In the genomic region with DNA sequence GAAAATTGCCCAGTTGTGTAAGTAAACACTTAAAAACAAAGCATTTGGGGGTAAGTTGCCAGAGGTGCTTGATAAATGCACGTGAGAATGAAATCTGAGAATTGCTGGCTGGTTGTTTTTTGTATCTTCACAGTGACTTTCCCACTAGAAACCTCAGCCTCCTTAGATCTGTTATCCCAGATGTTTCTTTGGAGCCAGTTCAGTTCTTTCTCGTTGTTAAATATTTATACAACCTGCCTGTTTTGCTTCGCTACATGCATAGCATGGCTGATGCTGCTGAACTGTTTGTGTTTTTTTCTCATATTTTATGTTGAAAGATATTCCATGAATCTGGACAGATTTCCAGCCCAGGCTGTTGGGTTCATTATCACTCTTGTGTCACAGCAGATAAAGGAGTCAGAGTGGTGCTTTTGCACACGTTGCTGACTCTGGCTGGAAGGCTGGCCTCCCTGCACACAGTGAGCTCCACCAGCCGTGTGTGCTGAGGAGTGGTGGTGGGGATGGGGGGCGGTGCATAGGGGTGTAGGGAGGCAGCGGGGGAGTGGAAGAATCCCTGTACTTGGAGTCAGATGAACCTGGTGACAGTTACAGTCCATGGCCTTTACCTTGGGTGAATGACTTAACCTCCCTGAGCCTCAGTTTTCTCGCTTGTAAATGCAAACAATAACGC, we compare ENCODE assay signal across 22 cellular contexts.
DNase-seq lines count a peak whose midpoint lies in the region; ATAC-seq and TF ChIP-seq lines count a peak whose summit lies in the region.
"Had no signal": no experiment of that assay in that cellular context is flagged by ENCODE, and none has a peak within 500 bp of the region (broad histone marks: within the 10 kb centered on the region; RNA-seq: fewer than 3 reads in every experiment).

No MANE protein-coding gene starts in this region.

- no peak overlapping the region for H3K4me3 ChIP-seq in lower lobe of right lung
- H3K4me3 ChIP-seq in upper lobe of left lung: no peak overlapping the region
- H3K4me3 ChIP-seq in stomach: no peak overlapping the region
- H3K4me3 ChIP-seq: body of pancreas, coronary artery, gastrocnemius medialis, transverse colon had no signal

- H3K27me3 ChIP-seq in lower lobe of right lung (ENCODE audit: low read depth) (no peaks in the 10 kb centered on the region), upper lobe of left lung (no peaks in the 10 kb centered on the region), stomach (no peaks in the 10 kb centered on the region)
- H3K27me3 ChIP-seq: body of pancreas, gastrocnemius medialis, neutrophil, transverse colon had no signal

- no peak for TF ChIP-seq EP300 in upper lobe of left lung (IDR thresholded peaks at IDR 0.05)
- TF ChIP-seq EP300 in stomach (IDR thresholded peaks at IDR 0.05): no peak

- H3K27me3 Mint-ChIP-seq in chondrocyte (ENCODE audit: low read depth): no peaks in the 10 kb centered on the region

- intact Hi-C loops in lower lobe of right lung (cut with DNase I) (no loop called here), stomach (cut with DNase I; ENCODE audit: low total_unique reads) (no loop called here)

- whole genome bisulfite sequencing in upper lobe of left lung, 2 donors: 66 to 69% methylated on average over 9 of the region's 9 CpGs
- 43 to 59% (median 51%) methylated on average over 9 of the region's 9 CpGs for WGBS in stomach, 5 donors

- H3K4me1 ChIP-seq in lower lobe of right lung (peaks cover 46% of the 10 kb centered on the region), upper lobe of left lung (peaks cover 5 to 22% (median 11%) of the 10 kb centered on the region in 4 donors), stomach (peaks cover 6 to 42% (median 22%) of the 10 kb centered on the region in 4 donors)

- DNase-seq in NCI-H1417 (lab: John Stamatoyannopoulos, UW) (peak in 2 of 3 experiments; percentile 25 to 45), NCI-H1417 treated with DMSO at 0.1 percent for 48 hours (lab: John Stamatoyannopoulos, UW) (no peak), chondrocyte (ENCODE audit: low spot score) (no peak), lower lobe of right lung (no peak), upper lobe of left lung (no peak), stomach (no peak)
- DNase-seq in stimulated activated CD4-positive, alpha-beta T cell treated with anti-CD3 and anti-CD28 coated beads, Interleukin-12 subunit alpha, Interleukin-12 subunit beta, amount 100 ng/mL, for 4 hours: no peak
- DNase-seq: 8988T; body of pancreas; gastrocnemius medialis; NCI-H1048; NCI-H226; stimulated activated naive B cell treated with anti-CD40 and anti-IgM and Interleukin-4, amounts not matched to agents 10 μg/mL and 1 μg/mL and 100 μg/mL, for 72 hours; T-helper 9 cell; transverse colon had no signal

- H3K9me3 Mint-ChIP-seq in chondrocyte (ENCODE audit: low read depth): no peaks in the 10 kb centered on the region
- H3K9me3 Mint-ChIP-seq: activated naive CD4-positive, alpha-beta T cell treated with anti-CD3 and anti-CD28 coated beads, Interleukin-2, amount 50 U/mL, for 72 hours; stimulated activated naive B cell treated with anti-CD40 and anti-IgM and Interleukin-4, amounts not matched to agents 10 μg/mL and 1 μg/mL and 100 μg/mL, for 72 hours had no signal

- H3K36me3 Mint-ChIP-seq in chondrocyte (ENCODE audit: low read depth): no peaks in the 10 kb centered on the region
- H3K36me3 Mint-ChIP-seq: activated naive CD4-positive, alpha-beta T cell treated with anti-CD3 and anti-CD28 coated beads, Interleukin-2, amount 50 U/mL, for 72 hours; stimulated activated naive B cell treated with anti-CD40 and anti-IgM and Interleukin-4, amounts not matched to agents 10 μg/mL and 1 μg/mL and 100 μg/mL, for 72 hours had no signal

- TF ChIP-seq CTCF in chondrocyte (IDR thresholded peaks at IDR 0.05): no peak
- no peak for TF ChIP-seq CTCF in lower lobe of right lung (IDR thresholded peaks at IDR 0.05)
- no peak for TF ChIP-seq CTCF in upper lobe of left lung (IDR thresholded peaks at IDR 0.05)
- no peak for TF ChIP-seq CTCF in stomach (IDR thresholded peaks at IDR 0.05)

- peaks cover 95% of the 10 kb centered on the region for H3K4me1 Mint-ChIP-seq in chondrocyte (ENCODE audit: low read depth)
- H3K4me1 Mint-ChIP-seq: stimulated activated naive B cell treated with anti-CD40 and anti-IgM and Interleukin-4, amounts not matched to agents 10 μg/mL and 1 μg/mL and 100 μg/mL, for 72 hours had no signal

- peak overlapping the region; percentile 10 for H3K27ac ChIP-seq in lower lobe of right lung
- H3K27ac ChIP-seq in upper lobe of left lung: peak overlapping the region in 3 of 4 donors; percentile 5 to 31 (median 8)
- H3K27ac ChIP-seq in stomach: no peak overlapping the region
- H3K27ac ChIP-seq: body of pancreas, gastrocnemius medialis, neutrophil had no signal

- H3K9me3 ChIP-seq in lower lobe of right lung (no peaks in the 10 kb centered on the region), upper lobe of left lung (no peaks in the 10 kb centered on the region), stomach (no peaks in the 10 kb centered on the region)
- H3K9me3 ChIP-seq: body of pancreas, gastrocnemius medialis, neutrophil, transverse colon had no signal

- no peak overlapping the region for H3K4me3 Mint-ChIP-seq in chondrocyte (ENCODE audit: unreplicated experiment)
- H3K4me3 Mint-ChIP-seq: stimulated activated naive B cell treated with anti-CD40 and anti-IgM and Interleukin-4, amounts not matched to agents 10 μg/mL and 1 μg/mL and 100 μg/mL, for 72 hours had no signal

- peak overlapping the region; percentile 78 for H3K27ac Mint-ChIP-seq in chondrocyte (ENCODE audit: unreplicated experiment)
- H3K27ac Mint-ChIP-seq: stimulated activated naive B cell treated with anti-CD40 and anti-IgM and Interleukin-4, amounts not matched to agents 10 μg/mL and 1 μg/mL and 100 μg/mL, for 72 hours had no signal

- ATAC-seq in lower lobe of right lung (peak; percentile 12 to 39), upper lobe of left lung (ENCODE audit: low FRiP score in 2 of 2) (no peak), HG03565 (IDR thresholded peaks at IDR 0.05; ENCODE audit: unreplicated experiment) (no peak)
- ATAC-seq: activated CD4-positive, CD25-positive, alpha-beta regulatory T cell treated with anti-CD3 and anti-CD28 coated beads, Interleukin-2, amount 50 U/mL, for 24 hours; activated naive CD4-positive, alpha-beta T cell treated with anti-CD3 and anti-CD28 coated beads, Interleukin-2, amount 50 U/mL, for 72 hours; body of pancreas; gastrocnemius medialis; right cardiac atrium; SK-N-SH treated with all-trans-retinoic acid at 6 μM for 48 hours; stimulated activated naive B cell treated with anti-CD40 and anti-IgM and Interleukin-4, amounts not matched to agents 10 μg/mL and 1 μg/mL and 100 μg/mL, for 72 hours had no signal

- no peaks in the 10 kb centered on the region for H3K36me3 ChIP-seq in lower lobe of right lung
- no peaks in the 10 kb centered on the region for H3K36me3 ChIP-seq in upper lobe of left lung
- H3K36me3 ChIP-seq in stomach: no peaks in the 10 kb centered on the region
- H3K36me3 ChIP-seq: gastrocnemius medialis, neutrophil, transverse colon had no signal

- TF ChIP-seq POLR2A in upper lobe of left lung (IDR thresholded peaks at IDR 0.05) (no peak), stomach (IDR thresholded peaks at IDR 0.05) (no peak)

Comparison
In these comparisons a context has a peak if more than half of its experiments do, and no peak if none do; other contexts are left out.
1. DNase-seq: peak in NCI-H1417 (2 of 3); none in NCI-H1417 treated with DMSO at 0.1 percent for 48 hours (single experiment), chondrocyte (single experiment), lower lobe of right lung (single experiment), upper lobe of left lung (0 of 2), stimulated activated CD4-positive, alpha-beta T cell treated with anti-CD3 and anti-CD28 coated beads, Interleukin-12 subunit alpha, Interleukin-12 subunit beta, amount 100 ng/mL, for 4 hours (single experiment) and stomach (single experiment).
2. ATAC-seq: peak in lower lobe of right lung (2 of 2); none in upper lobe of left lung (0 of 2) and HG03565 (single experiment).
3. H3K27ac ChIP-seq: peak in lower lobe of right lung (single experiment) and upper lobe of left lung (3 of 4); none in stomach (0 of 5).